Comparison of ENCODE assay signal across 8 cellular contexts in genomic region chr10:5413012-5413938, GRCh38. TPM values are rescaled to one million over a fixed set of nuclear protein-coding genes. Genes with fewer than 3 reads are reported as not detected.
DNase-seq lines count a peak whose midpoint lies in the region; ATAC-seq and TF ChIP-seq lines count a peak whose summit lies in the region.

No MANE protein-coding gene starts in this region.

- H3K14ac ChIP-seq in trophoblast cell (ENCODE audit: low read length): no peak overlapping the region

- 100% methylated on average over 1 of the region's 20 CpGs for WGBS in trophoblast cell (ENCODE audit: extremely low coverage, insufficient coverage, insufficient read length)

- peaks cover 22 to 42% (median 38%) of the 10 kb centered on the region in 11 experiments for H3K9me3 ChIP-seq in BLaER1 treated with 17β-estradiol and CSF1 and Interleukin-3, amounts not matched to agents 10 nM and 100 nM (replicated peaks in 1 of 11)
- H3K9me3 ChIP-seq in SK-N-MC (ENCODE audit: low read depth, low read length): no peaks in the 10 kb centered on the region
- no peaks in the 10 kb centered on the region for H3K9me3 ChIP-seq in trophoblast cell (ENCODE audit: insufficient read depth, low read depth, low read length)

- H3K36me3 ChIP-seq in BLaER1 treated with 17β-estradiol and CSF1 and Interleukin-3, amounts not matched to agents 10 nM and 100 nM: peaks cover 0 to 27% (median 16%) of the 10 kb centered on the region in 11 experiments; a peak in 18 of 22 replicates
- H3K36me3 ChIP-seq in SK-N-MC (ENCODE audit: insufficient read depth, low read length) (no peaks in the 10 kb centered on the region), trophoblast cell (ENCODE audit: control insufficient read depth in 1 of 2, insufficient read depth in 2 of 2, low read length in 2 of 2) (no peaks in the 10 kb centered on the region)

- peaks cover 4% of the 10 kb centered on the region for H3K79me1 ChIP-seq in trophoblast cell (ENCODE audit: low read length)

- H3K79me2 ChIP-seq in trophoblast cell (ENCODE audit: control insufficient read depth, insufficient read depth, low read length, poor library complexity): peaks cover 11% of the 10 kb centered on the region

- H3K9ac ChIP-seq in BLaER1 treated with 17β-estradiol and CSF1 and Interleukin-3, amounts not matched to agents 10 nM and 100 nM: peak overlapping the region; percentile 56 to 90 (median 78); a peak in 20 of 22 replicates
- H3K9ac ChIP-seq in SK-N-MC (ENCODE audit: insufficient read length): peak overlapping the region; percentile 68
- H3K9ac ChIP-seq in trophoblast cell (ENCODE audit: low read length): peak overlapping the region; percentile 81

- H4K91ac ChIP-seq in trophoblast cell (ENCODE audit: low read depth, low read length): no peak overlapping the region

- H4K12ac ChIP-seq in trophoblast cell (ENCODE audit: low read depth, low read length): no peak overlapping the region

- H4K8ac ChIP-seq in trophoblast cell (ENCODE audit: low read depth, low read length): no peak overlapping the region

- no peak overlapping the region for H2BK12ac ChIP-seq in trophoblast cell (ENCODE audit: low read length)

- H2BK120ac ChIP-seq in trophoblast cell (ENCODE audit: insufficient read depth, low read length, poor library complexity): no peak overlapping the region

- H2AK5ac ChIP-seq in trophoblast cell (ENCODE audit: low read length): no peak overlapping the region

- H3K23ac ChIP-seq in trophoblast cell (ENCODE audit: low read length): peak overlapping the region; percentile 63

- DNase-seq in GM20000 (ENCODE audit: low spot score): peak; percentile 46
- DNase-seq in SK-N-MC (ENCODE audit: low read depth, low spot score): no peak
- DNase-seq in globus pallidus (ENCODE audit: low spot score): peak; percentile 37
- peak in 1 of 2 donors; percentile 6 for DNase-seq in trophoblast cell

- no peak overlapping the region for H2BK5ac ChIP-seq in trophoblast cell (ENCODE audit: low read depth, low read length, poor library complexity)

- H3K18ac ChIP-seq in trophoblast cell (ENCODE audit: low read length): no peak overlapping the region

- no peaks in the 10 kb centered on the region for H4K20me1 ChIP-seq in BLaER1 treated with 17β-estradiol and CSF1 and Interleukin-3, amounts not matched to agents 10 nM and 100 nM

- peak overlapping the region; percentile 84 for H3K4ac ChIP-seq in trophoblast cell (ENCODE audit: low read depth, low read length)

- peaks cover 11 to 22% (median 14%) of the 10 kb centered on the region in 10 experiments; a peak in 19 of 20 replicates for H3K4me1 ChIP-seq in BLaER1 treated with 17β-estradiol and CSF1 and Interleukin-3, amounts not matched to agents 10 nM and 100 nM
- peaks cover 0 to 8% of the 10 kb centered on the region in 2 experiments for H3K4me1 ChIP-seq in trophoblast cell (ENCODE audit: control insufficient read depth in 1 of 2, insufficient read depth in 2 of 2, low read length in 2 of 2)

- no peaks in the 10 kb centered on the region for H3K27me3 ChIP-seq in BLaER1 treated with 17β-estradiol and CSF1 and Interleukin-3, amounts not matched to agents 10 nM and 100 nM
- no peaks in the 10 kb centered on the region for H3K27me3 ChIP-seq in trophoblast cell (ENCODE audit: insufficient read depth, low read length)

- peak overlapping the region; percentile 70 to 87 (median 78) for H3K4me3 ChIP-seq in BLaER1 treated with 17β-estradiol and CSF1 and Interleukin-3, amounts not matched to agents 10 nM and 100 nM
- H3K4me3 ChIP-seq in SK-N-MC (peak overlapping the region; percentile 80), trophoblast cell (ENCODE audit: low read depth, low read length) (peak overlapping the region; percentile 98)

- no peak overlapping the region for H2AFZ ChIP-seq in trophoblast cell (ENCODE audit: insufficient read depth, low read length, poor library complexity)

- TF ChIP-seq CTCF in GM20000 (IDR thresholded peaks at IDR 0.05; ENCODE audit: extremely low read depth, missing control alignments): no peak

- peak overlapping the region; percentile 76 to 98 (median 90) for H3K4me2 ChIP-seq in BLaER1 treated with 17β-estradiol and CSF1 and Interleukin-3, amounts not matched to agents 10 nM and 100 nM
- H3K4me2 ChIP-seq in trophoblast cell (ENCODE audit: low read length): peak overlapping the region; percentile 99

- peak overlapping the region in 7 of 11 experiments; percentile 31 to 90 (median 47); a peak in 13 of 22 replicates for H3K27ac ChIP-seq in BLaER1 treated with 17β-estradiol and CSF1 and Interleukin-3, amounts not matched to agents 10 nM and 100 nM
- H3K27ac ChIP-seq in SK-N-MC: no peak overlapping the region
- no peak overlapping the region for H3K27ac ChIP-seq in trophoblast cell (ENCODE audit: low read depth, low read length)

- ATAC-seq in GM19463 (IDR thresholded peaks at IDR 0.05; ENCODE audit: unreplicated experiment) (no peak), HG03159 (IDR thresholded peaks at IDR 0.05; ENCODE audit: unreplicated experiment) (no peak), HG02678 (IDR thresholded peaks at IDR 0.05; ENCODE audit: unreplicated experiment) (no peak)

RNA-seq across cellular contexts. Expression of gene NET1, which starts 0.9 kb away (rescaled TPM):
- 234 and 252 TPM in 2 replicates for polyA plus RNA-seq in trophoblast cell (2013)

RNA-seq across cellular contexts. Expression of gene TUBAL3, which starts 8.6 kb away (rescaled TPM):
- polyA plus RNA-seq in trophoblast cell (2013): 0.67 and 0.74 TPM in 2 replicates

RNA-seq across cellular contexts. Expression of gene UCN3, which starts 48.5 kb away (rescaled TPM):
- not detected in 2 replicates for polyA plus RNA-seq in trophoblast cell (2013)

Comparison
In these comparisons a context has a peak if more than half of its experiments do, and no peak if none do; other contexts are left out.
1. H3K27ac ChIP-seq: peak in BLaER1 treated with 17β-estradiol and CSF1 and Interleukin-3, amounts not matched to agents 10 nM and 100 nM (7 of 11); none in SK-N-MC (single experiment) and trophoblast cell (single experiment).
2. Peak in every context shown above with its lines, with median percentiles within 50 percentile points of each other: H3K4me3 ChIP-seq and H3K9ac ChIP-seq.